17 cellular contexts compared by ENCODE assay signal in genomic region chr1:6483010-6483760, GRCh38. TPM values are rescaled to one million over a fixed set of nuclear protein-coding genes. Genes with fewer than 3 reads are reported as not detected.
DNase-seq lines count a peak whose midpoint lies in the region; TF ChIP-seq lines count a peak whose summit lies in the region.
"Had no signal": no experiment of that assay in that cellular context is flagged by ENCODE, and none has a peak within 500 bp of the region (broad histone marks: within the 10 kb centered on the region; RNA-seq: fewer than 3 reads in every experiment).

No MANE protein-coding gene starts in this region.

- peaks cover 0 to 29% (median 0%) of the 10 kb centered on the region in 4 donors for H3K27me3 ChIP-seq in esophagus squamous epithelium
- no peaks in the 10 kb centered on the region for H3K27me3 ChIP-seq in GM23248 (replicated peaks; ENCODE audit: insufficient read depth)

- no peaks in the 10 kb centered on the region for H3K9me2 ChIP-seq in GM23248 (ENCODE audit: insufficient read depth)

- H3K27ac ChIP-seq in esophagus squamous epithelium, result peak overlapping the region in 3 of 4 donors; percentile 3 to 50 (median 11)
- no peak overlapping the region for H3K27ac ChIP-seq in GM23248
- H3K27ac ChIP-seq: PC-9 had no signal

- no peaks in the 10 kb centered on the region for H4K20me1 ChIP-seq in GM23248 (ENCODE audit: insufficient read depth)

- no peak overlapping the region for H3K27ac Mint-ChIP-seq in type B pancreatic cell
- H3K27ac Mint-ChIP-seq in T-helper 2 cell treated with Interferon-gamma antibody and Interleukin-4, amounts not matched to agents 5 μg/mL and 100 μg/mL, for 36 hours, result no peak overlapping the region

- H3K9me3 ChIP-seq in esophagus squamous epithelium (no peaks in the 10 kb centered on the region), GM23248 (ENCODE audit: low read depth) (no peaks in the 10 kb centered on the region)

- peaks cover 19 to 62% (median 27%) of the 10 kb centered on the region in 3 donors for H3K4me1 ChIP-seq in esophagus squamous epithelium
- no peaks in the 10 kb centered on the region for H3K4me1 ChIP-seq in GM23248 (ENCODE audit: insufficient read depth)

- H3K27me3 Mint-ChIP-seq in type B pancreatic cell, result peaks cover 4% of the 10 kb centered on the region
- peaks cover 44% of the 10 kb centered on the region for H3K27me3 Mint-ChIP-seq in T-helper 2 cell treated with Interferon-gamma antibody and Interleukin-4, amounts not matched to agents 5 μg/mL and 100 μg/mL, for 36 hours (ENCODE audit: low read depth)

- intact Hi-C loops in esophagus squamous epithelium (cut with DNase I), result no loop called here

- peak; percentile 47 for DNase-seq in NCI-H2171 treated with DMSO at 0.1 percent for 48 hours (lab: John Stamatoyannopoulos, UW)
- DNase-seq in NCI-H2171 (lab: John Stamatoyannopoulos, UW), result no peak
- peak; percentile 23 for DNase-seq in NCI-H69 (lab: John Stamatoyannopoulos, UW)
- no peak for DNase-seq in esophagus squamous epithelium (lab: John Stamatoyannopoulos, UW)
- DNase-seq in type B pancreatic cell (ENCODE audit: extremely low spot score, unreplicated experiment), result no peak
- no peak for DNase-seq in superior temporal gyrus (ENCODE audit: extremely low spot score)
- DNase-seq in T-helper 2 cell treated with Interferon-gamma antibody and Interleukin-4, amounts not matched to agents 5 μg/mL and 100 μg/mL, for 36 hours (ENCODE audit: low spot score), result no peak
- no peak for DNase-seq in GM23248
- DNase-seq: activated CD4-positive, alpha-beta T cell treated with anti-CD3 and anti-CD28 coated beads for 48 hours; activated T-cell treated with anti-CD3 and anti-CD28 coated beads, Interleukin-2, amount 50 U/mL, for 48 hours; amniotic stem cell; dermis blood vessel endothelial cell; mesenchymal stem cell; NCI-H1105 treated with DMSO at 0.1 percent for 48 hours; T-helper 1 cell had no signal

- no peak overlapping the region for H2AFZ ChIP-seq in GM23248
- H2AFZ ChIP-seq: PC-9 had no signal

- no peak for TF ChIP-seq POLR2A in esophagus squamous epithelium (IDR thresholded peaks at IDR 0.05)

- in situ Hi-C loops in GM23248 (cut with MboI), result no loop called here

- H3K4me1 Mint-ChIP-seq in type B pancreatic cell (ENCODE audit: unreplicated experiment), result peaks cover 26% of the 10 kb centered on the region
- H3K4me1 Mint-ChIP-seq in T-helper 2 cell treated with Interferon-gamma antibody and Interleukin-4, amounts not matched to agents 5 μg/mL and 100 μg/mL, for 36 hours (ENCODE audit: low read depth), result peaks cover 7% of the 10 kb centered on the region

- peak overlapping the region; percentile 67 for H3K4me3 Mint-ChIP-seq in type B pancreatic cell
- H3K4me3 Mint-ChIP-seq in T-helper 2 cell treated with Interferon-gamma antibody and Interleukin-4, amounts not matched to agents 5 μg/mL and 100 μg/mL, for 36 hours, result no peak overlapping the region

- TF ChIP-seq CTCF in esophagus squamous epithelium (IDR thresholded peaks at IDR 0.05) (peak in 1 of 6 experiments; percentile 26), type B pancreatic cell (conservative IDR thresholded peaks at IDR 0.05) (no peak)

- H3F3A ChIP-seq in GM23248 (ENCODE audit: insufficient read depth), result no peaks in the 10 kb centered on the region

- no peak overlapping the region for H3K4me2 ChIP-seq in GM23248 (ENCODE audit: unreplicated experiment)
- H3K4me2 ChIP-seq: PC-9 had no signal

- WGBS in esophagus squamous epithelium, 2 donors, result 84 to 85% methylated on average over 4 to 10 of the region's 14 CpGs
- WGBS in GM23248 (ENCODE audit: low coverage in 1 of 2, low lambda C conversion rate in 2 of 2, missing lambda C conversion rate in 2 of 2), 2 experiments, result 77 to 81% methylated on average over 14 of the region's 14 CpGs

- peaks cover 9% of the 10 kb centered on the region for H3K36me3 Mint-ChIP-seq in type B pancreatic cell
- H3K36me3 Mint-ChIP-seq in T-helper 2 cell treated with Interferon-gamma antibody and Interleukin-4, amounts not matched to agents 5 μg/mL and 100 μg/mL, for 36 hours (ENCODE audit: low read depth), result no peaks in the 10 kb centered on the region

- no peaks in the 10 kb centered on the region for H3K9me3 Mint-ChIP-seq in type B pancreatic cell
- H3K9me3 Mint-ChIP-seq in T-helper 2 cell treated with Interferon-gamma antibody and Interleukin-4, amounts not matched to agents 5 μg/mL and 100 μg/mL, for 36 hours, result no peaks in the 10 kb centered on the region

- H3K79me2 ChIP-seq in GM23248 (ENCODE audit: insufficient read depth), result no peaks in the 10 kb centered on the region

- H3K9ac ChIP-seq in GM23248, result no peak overlapping the region

- H3K36me3 ChIP-seq in esophagus squamous epithelium (no peaks in the 10 kb centered on the region), GM23248 (ENCODE audit: low read depth) (no peaks in the 10 kb centered on the region)

- H3K4me3 ChIP-seq in esophagus squamous epithelium, result no peak overlapping the region
- H3K4me3 ChIP-seq in GM23248, result no peak overlapping the region
- H3K4me3 ChIP-seq: PC-9, skin epidermis had no signal

RNA-seq across cellular contexts. Expression of gene PLEKHG5, which starts 8.3 kb away (rescaled TPM):
- total RNA-seq in esophagus squamous epithelium (10 to 100 TPM; 24.3 to 37.8 (median 32.6) TPM), type B pancreatic cell (ENCODE audit: low replicate concordance) (28.5 and 30.6 TPM in 2 replicates)
- 7.0 and 7.6 TPM in 2 replicates for total RNA-seq in GM23248 (2014; rRNA removed; shearing (Covaris generic))
- 2.0 and 2.8 TPM in 2 replicates for polyA plus RNA-seq in GM23248 (2016; fragmentation: Nextera tagmentation; extraction: Ambion mirVana)

RNA-seq across cellular contexts. Expression of gene TNFRSF25, which starts 17.2 kb away (rescaled TPM):
- 10 to 100 TPM; 22.1 to 47.3 (median 34.3) TPM for total RNA-seq in esophagus squamous epithelium
- total RNA-seq in type B pancreatic cell (ENCODE audit: low replicate concordance), result 27.0 and 29.4 TPM in 2 replicates
- 5.6 and 12.1 TPM in 2 replicates for total RNA-seq in GM23248 (2014; rRNA removed; shearing (Covaris generic))
- 2.5 and 3.1 TPM in 2 replicates for polyA plus RNA-seq in GM23248 (2016; fragmentation: Nextera tagmentation; extraction: Ambion mirVana)

RNA-seq across cellular contexts. Expression of gene ESPN, which starts 58.6 kb away (rescaled TPM):
- total RNA-seq in esophagus squamous epithelium (10 to 100 TPM; 14.5 to 22.2 (median 18.6) TPM), type B pancreatic cell (ENCODE audit: low replicate concordance) (13.8 and 15.6 TPM in 2 replicates)
- not detected in 2 replicates for total RNA-seq in GM23248 (2014; rRNA removed; shearing (Covaris generic))
- polyA plus RNA-seq in GM23248 (2016; fragmentation: Nextera tagmentation; extraction: Ambion mirVana), result not detected in 2 replicates

Comparison
In these comparisons a context has a peak if more than half of its experiments do, and no peak if none do; other contexts are left out.
1. DNase-seq: peak in NCI-H2171 treated with DMSO at 0.1 percent for 48 hours (single experiment) and NCI-H69 (single experiment); none in NCI-H2171 (single experiment), esophagus squamous epithelium (single experiment), type B pancreatic cell (single experiment), superior temporal gyrus (single experiment), T-helper 2 cell treated with Interferon-gamma antibody and Interleukin-4, amounts not matched to agents 5 μg/mL and 100 μg/mL, for 36 hours (single experiment) and GM23248 (single experiment).
2. RNA of gene ESPN, which starts 58.6 kb away (total RNA-seq): 14.5 to 22.2 TPM in esophagus squamous epithelium and 13.8 to 15.6 TPM in type B pancreatic cell; not detected in GM23248; every median in the first group is over 10 times any median in the second.